In the genomic region with DNA sequence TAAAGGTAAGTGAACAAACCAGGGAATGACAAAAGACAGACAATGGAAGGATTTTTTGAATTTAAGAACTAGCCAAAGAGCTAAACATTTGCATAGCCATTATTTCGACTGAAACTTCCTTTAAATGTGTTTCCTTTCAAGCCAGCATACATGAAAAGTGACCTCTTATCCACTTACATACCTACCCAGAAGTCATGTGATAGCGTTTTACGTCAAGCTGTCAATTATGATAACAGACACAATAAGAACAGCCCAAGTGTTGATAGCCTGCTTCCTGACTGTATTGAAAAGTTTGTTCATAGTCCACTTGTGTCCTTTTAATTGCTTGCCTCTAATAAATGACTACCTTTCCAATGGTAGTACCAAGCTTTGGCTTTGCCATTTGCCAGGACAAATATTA, we compare ENCODE assay signal across 27 cellular contexts.
DNase-seq lines count a peak whose midpoint lies in the region; ATAC-seq, FAIRE-seq and TF ChIP-seq lines count a peak whose summit lies in the region.
"Had no signal": no experiment of that assay in that cellular context is flagged by ENCODE, and none has a peak within 500 bp of the region (broad histone marks: within the 10 kb centered on the region; RNA-seq: fewer than 3 reads in every experiment).

No MANE protein-coding gene starts in this region.

- H3K27ac Mint-ChIP-seq in WTC11 = no peak overlapping the region
- H3K27ac Mint-ChIP-seq in naive thymus-derived CD4-positive, alpha-beta T cell = no peak overlapping the region
- H3K27ac Mint-ChIP-seq: activated naive CD8-positive, alpha-beta T cell treated with anti-CD3 and anti-CD28 coated beads for 36 hours; activated T-cell treated with anti-CD3 and anti-CD28 coated beads, Interleukin-2, amount 50 U/mL, for 72 hours; stimulated activated effector memory CD8-positive, alpha-beta T cell treated with anti-CD3 and anti-CD28 coated beads, Interleukin-12 subunit alpha, Interleukin-12 subunit beta, amount 100 ng/mL, for 72 hours had no signal

- no peak overlapping the region for H2AFZ ChIP-seq in hepatocyte

- no peaks in the 10 kb centered on the region for H3K9me2 ChIP-seq in hepatocyte (replicated peaks; ENCODE audit: insufficient read depth)

- H3K4me1 Mint-ChIP-seq in WTC11 = peaks cover 23% of the 10 kb centered on the region
- H3K4me1 Mint-ChIP-seq in naive thymus-derived CD4-positive, alpha-beta T cell = no peaks in the 10 kb centered on the region
- H3K4me1 Mint-ChIP-seq: activated naive CD8-positive, alpha-beta T cell treated with anti-CD3 and anti-CD28 coated beads for 36 hours; stimulated activated effector memory CD8-positive, alpha-beta T cell treated with anti-CD3 and anti-CD28 coated beads, Interleukin-12 subunit alpha, Interleukin-12 subunit beta, amount 100 ng/mL, for 72 hours had no signal

- no peak overlapping the region for H3K4me2 ChIP-seq in hepatocyte

- no peak overlapping the region for H3K4me3 Mint-ChIP-seq in WTC11
- no peak overlapping the region for H3K4me3 Mint-ChIP-seq in naive thymus-derived CD4-positive, alpha-beta T cell
- H3K4me3 Mint-ChIP-seq: activated naive CD8-positive, alpha-beta T cell treated with anti-CD3 and anti-CD28 coated beads for 36 hours; activated T-cell treated with anti-CD3 and anti-CD28 coated beads, Interleukin-2, amount 50 U/mL, for 72 hours; brain; neural crest cell; stimulated activated effector memory CD8-positive, alpha-beta T cell treated with anti-CD3 and anti-CD28 coated beads, Interleukin-12 subunit alpha, Interleukin-12 subunit beta, amount 100 ng/mL, for 72 hours had no signal

- H3K36me3 Mint-ChIP-seq in WTC11 = peaks cover 4% of the 10 kb centered on the region
- no peaks in the 10 kb centered on the region for H3K36me3 Mint-ChIP-seq in naive thymus-derived CD4-positive, alpha-beta T cell
- H3K36me3 Mint-ChIP-seq: activated naive CD8-positive, alpha-beta T cell treated with anti-CD3 and anti-CD28 coated beads for 36 hours; stimulated activated effector memory CD8-positive, alpha-beta T cell treated with anti-CD3 and anti-CD28 coated beads, Interleukin-12 subunit alpha, Interleukin-12 subunit beta, amount 100 ng/mL, for 72 hours had no signal

- H4K20me1 ChIP-seq in hepatocyte (ENCODE audit: insufficient read depth, poor library complexity, severe bottlenecking) = no peaks in the 10 kb centered on the region

- 54% methylated on average over 3 of the region's 3 CpGs for WGBS in hepatocyte (ENCODE audit: low lambda C conversion rate, missing lambda C conversion rate)
- WGBS in pancreas, 2 donors = 24 to 36% methylated on average over 3 of the region's 3 CpGs

- H3K79me2 ChIP-seq in hepatocyte = no peaks in the 10 kb centered on the region

- no peaks in the 10 kb centered on the region for H3K27me3 Mint-ChIP-seq in WTC11 (ENCODE audit: low read depth)
- no peaks in the 10 kb centered on the region for H3K27me3 Mint-ChIP-seq in naive thymus-derived CD4-positive, alpha-beta T cell
- H3K27me3 Mint-ChIP-seq: activated naive CD8-positive, alpha-beta T cell treated with anti-CD3 and anti-CD28 coated beads for 36 hours; brain had no signal

- no peaks in the 10 kb centered on the region for H3K9me3 Mint-ChIP-seq in WTC11
- H3K9me3 Mint-ChIP-seq in naive thymus-derived CD4-positive, alpha-beta T cell = peaks cover 0 to 5% (median 0%) of the 10 kb centered on the region in 11 donors
- H3K9me3 Mint-ChIP-seq: activated naive CD8-positive, alpha-beta T cell treated with anti-CD3 and anti-CD28 coated beads for 36 hours; brain; neural crest cell; stimulated activated effector memory CD8-positive, alpha-beta T cell treated with anti-CD3 and anti-CD28 coated beads, Interleukin-12 subunit alpha, Interleukin-12 subunit beta, amount 100 ng/mL, for 72 hours had no signal

- POLR2A ChIA-PET in WTC11 (lab: Charles Lee) = no interaction called here
- POLR2A ChIA-PET in naive thymus-derived CD4-positive, alpha-beta T cell (lab: Charles Lee) = no interaction called here

- DNase-seq in DMS153 (lab: John Stamatoyannopoulos, UW) (peak; percentile 41), DMS153 treated with DMSO at 0.1 percent for 48 hours (lab: John Stamatoyannopoulos, UW; ENCODE audit: unreplicated experiment) (no peak), WTC11 (ENCODE audit: low spot score) (no peak), hepatocyte (ENCODE audit: low spot score) (peak; percentile 16), pancreas (no peak), NCI-H2196 treated with DMSO at 0.1 percent for 48 hours (lab: John Stamatoyannopoulos, UW; ENCODE audit: unreplicated experiment) (no peak)
- no peak for DNase-seq in naive thymus-derived CD4-positive, alpha-beta T cell
- DNase-seq: 8988T; activated CD4-positive, CD25-positive, alpha-beta regulatory T cell; activated CD8-positive, alpha-beta memory T cell treated with anti-CD3 and anti-CD28 coated beads for 24 hours; activated naive CD8-positive, alpha-beta T cell treated with anti-CD3 and anti-CD28 coated beads for 36 hours; activated T-cell treated with anti-CD3 and anti-CD28 coated beads, Interleukin-2, amount 50 U/mL, for 72 hours; cortex of kidney; gastrocnemius medialis; GF-D8; SHP77 treated with DMSO at 0.1 percent for 48 hours; stimulated activated CD4-positive, alpha-beta T cell treated with anti-CD3 and anti-CD28 coated beads, Interleukin-15, amount 100 ng/mL, for 24 hours; T-helper 2 cell; tibial artery had no signal

- ATAC-seq in WTC11 = no peak
- ATAC-seq in pancreas = peak; percentile 92 to 96 (median 94)
- no peak for ATAC-seq in naive thymus-derived CD4-positive, alpha-beta T cell
- ATAC-seq in GM18870 (IDR thresholded peaks at IDR 0.05; ENCODE audit: unreplicated experiment) = no peak
- ATAC-seq: activated T-cell treated with anti-CD3 and anti-CD28 coated beads, Interleukin-2, amount 50 U/mL, for 72 hours; gastrocnemius medialis; GM12878; stimulated activated effector memory CD8-positive, alpha-beta T cell treated with anti-CD3 and anti-CD28 coated beads, Interleukin-12 subunit alpha, Interleukin-12 subunit beta, amount 100 ng/mL, for 72 hours had no signal

- H3K36me3 ChIP-seq in hepatocyte (replicated peaks; ENCODE audit: insufficient read depth, low read depth) (no peaks in the 10 kb centered on the region), pancreas (peaks cover 0 to 12% (median 0%) of the 10 kb centered on the region in 3 donors)
- no peaks in the 10 kb centered on the region for H3K36me3 ChIP-seq in naive thymus-derived CD4-positive, alpha-beta T cell (ENCODE audit: control insufficient read depth in 2 of 3, insufficient read depth in 3 of 3, low read length in 3 of 3)

- H3K4me3 ChIP-seq in hepatocyte (no peak overlapping the region), pancreas (no peak overlapping the region)
- H3K4me3 ChIP-seq in naive thymus-derived CD4-positive, alpha-beta T cell (ENCODE audit: low read length) = no peak overlapping the region
- H3K4me3 ChIP-seq: gastrocnemius medialis, GM12878, lung, tibial artery had no signal

- H3K27me3 ChIP-seq in hepatocyte = no peaks in the 10 kb centered on the region
- no peaks in the 10 kb centered on the region for H3K27me3 ChIP-seq in pancreas
- H3K27me3 ChIP-seq in naive thymus-derived CD4-positive, alpha-beta T cell (ENCODE audit: control insufficient read depth in 2 of 2, insufficient read depth in 2 of 2, low read length in 2 of 2) = no peaks in the 10 kb centered on the region
- H3K27me3 ChIP-seq: gastrocnemius medialis, tibial artery had no signal

- H3K27ac ChIP-seq in hepatocyte (peak overlapping the region; percentile 5), pancreas (peak overlapping the region in 2 of 4 donors; percentile 46 to 81)
- no peak overlapping the region for H3K27ac ChIP-seq in naive thymus-derived CD4-positive, alpha-beta T cell (ENCODE audit: low read depth, low read length)
- H3K27ac ChIP-seq: epithelial cell of prostate, tibial artery had no signal

- H3K4me1 ChIP-seq in hepatocyte (ENCODE audit: insufficient read depth) (no peaks in the 10 kb centered on the region), pancreas (peaks cover 10 to 22% (median 16%) of the 10 kb centered on the region in 3 donors)
- H3K4me1 ChIP-seq in naive thymus-derived CD4-positive, alpha-beta T cell (ENCODE audit: control insufficient read depth in 2 of 2, insufficient read depth in 2 of 2, low read length in 2 of 2) = no peaks in the 10 kb centered on the region

- no peak for FAIRE-seq in pancreas (lab: Jason Lieb, UNC)
- FAIRE-seq: GM12878, HTR-8/SVneo had no signal

- H3K9me3 ChIP-seq in hepatocyte (ENCODE audit: low read depth) (no peaks in the 10 kb centered on the region), pancreas (no peaks in the 10 kb centered on the region)
- H3K9me3 ChIP-seq in naive thymus-derived CD4-positive, alpha-beta T cell (ENCODE audit: control insufficient read depth in 2 of 3, low read length in 3 of 3) = no peaks in the 10 kb centered on the region
- H3K9me3 ChIP-seq: gastrocnemius medialis, tibial artery had no signal

- intact Hi-C loops in pancreas (cut with DNase I) = no loop called here
- intact Hi-C loops in naive thymus-derived CD4-positive, alpha-beta T cell (cut with micrococcal nuclease) = loop anchor here in 1 of 2 donors (10.0 kb wide), 1 partner anchor 53 kb away; no protein-coding TSS in a partner anchor

- CTCF ChIA-PET in WTC11 (lab: Charles Lee) = no interaction called here
- CTCF ChIA-PET in naive thymus-derived CD4-positive, alpha-beta T cell (lab: Charles Lee) = interaction anchor here (0.6 kb wide), 1 partner anchor 49 kb away, joined by 3 read pairs; no protein-coding TSS in a partner anchor

- TF ChIP-seq CTCF in WTC11 (IDR thresholded peaks at IDR 0.05) (no peak), hepatocyte (IDR thresholded peaks at IDR 0.05; ENCODE audit: poor library complexity) (no peak), pancreas (IDR thresholded peaks at IDR 0.05) (no peak)

TF ChIP-seq in WTC11, 78 proteins besides CTCF, POLR2A, EP300 and RAD21:
- TF ChIP-seq, protein P1, sequence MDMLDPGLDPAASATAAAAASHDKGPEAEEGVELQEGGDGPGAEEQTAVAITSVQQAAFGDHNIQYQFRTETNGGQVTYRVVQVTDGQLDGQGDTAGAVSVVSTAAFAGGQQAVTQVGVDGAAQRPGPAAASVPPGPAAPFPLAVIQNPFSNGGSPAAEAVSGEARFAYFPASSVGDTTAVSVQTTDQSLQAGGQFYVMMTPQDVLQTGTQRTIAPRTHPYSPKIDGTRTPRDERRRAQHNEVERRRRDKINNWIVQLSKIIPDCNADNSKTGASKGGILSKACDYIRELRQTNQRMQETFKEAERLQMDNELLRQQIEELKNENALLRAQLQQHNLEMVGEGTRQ (CRISPR knock-in tag; IDR thresholded peaks at IDR 0.05) = peak; percentile 49; the same call in 1 of the 2 replicates
- TF ChIP-seq RELA (CRISPR knock-in tag; IDR thresholded peaks at IDR 0.05; ENCODE audit: borderline replicate concordance) = no peak
- TF ChIP-seq, protein P2, sequence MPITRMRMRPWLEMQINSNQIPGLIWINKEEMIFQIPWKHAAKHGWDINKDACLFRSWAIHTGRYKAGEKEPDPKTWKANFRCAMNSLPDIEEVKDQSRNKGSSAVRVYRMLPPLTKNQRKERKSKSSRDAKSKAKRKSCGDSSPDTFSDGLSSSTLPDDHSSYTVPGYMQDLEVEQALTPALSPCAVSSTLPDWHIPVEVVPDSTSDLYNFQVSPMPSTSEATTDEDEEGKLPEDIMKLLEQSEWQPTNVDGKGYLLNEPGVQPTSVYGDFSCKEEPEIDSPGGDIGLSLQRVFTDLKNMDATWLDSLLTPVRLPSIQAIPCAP (CRISPR knock-in tag; IDR thresholded peaks at IDR 0.05) = no peak

Comparison
In these comparisons a context has a peak if more than half of its experiments do, and no peak if none do; other contexts are left out.
1. DNase-seq: peak in DMS153 (single experiment) and hepatocyte (single experiment); none in DMS153 treated with DMSO at 0.1 percent for 48 hours (single experiment), WTC11 (single experiment), pancreas (0 of 6), naive thymus-derived CD4-positive, alpha-beta T cell (0 of 9) and NCI-H2196 treated with DMSO at 0.1 percent for 48 hours (single experiment).
2. ATAC-seq: peak in pancreas (4 of 4); none in WTC11 (single experiment), naive thymus-derived CD4-positive, alpha-beta T cell (single experiment) and GM18870 (single experiment).